ENCODE assay signal across 9 cellular contexts in genomic region chr20:49701313-49701731, GRCh38. TPM values are rescaled to one million over a fixed set of nuclear protein-coding genes. Genes with fewer than 3 reads are reported as not detected.
A peak's percentile ranks its signal among the peaks of the same experiment; 100 is the strongest.
DNase-seq lines count a peak whose midpoint lies in the region; ATAC-seq and TF ChIP-seq lines count a peak whose summit lies in the region.
"Had no signal": no experiment of that assay in that cellular context is flagged by ENCODE, and none has a peak within 500 bp of the region (broad histone marks: within the 10 kb centered on the region; RNA-seq: fewer than 3 reads in every experiment).

No MANE protein-coding gene starts in this region.

- H3K36me3 ChIP-seq in adipocyte (ENCODE audit: control insufficient read depth, insufficient read depth, low read length, severe bottlenecking) = no peaks in the 10 kb centered on the region

- DNase-seq in DMS53 (lab: John Stamatoyannopoulos, UW) = peak; percentile 82
- DNase-seq in NCI-H1694 (lab: John Stamatoyannopoulos, UW) = peak; percentile 63
- peak; percentile 29 for DNase-seq in adipocyte (ENCODE audit: low read depth)
- no peak for DNase-seq in neural crest cell (ENCODE audit: low read depth, low spot score)
- DNase-seq in NCI-H82 treated with DMSO at 0.1 percent for 48 hours (lab: John Stamatoyannopoulos, UW; ENCODE audit: unreplicated experiment) = no peak
- no peak for DNase-seq in GM10266 (ENCODE audit: extremely low spot score)
- DNase-seq: left cardiac atrium had no signal

- ATAC-seq in HG02885 (IDR thresholded peaks at IDR 0.05; ENCODE audit: poor library complexity, unreplicated experiment) (no peak), HG02642 (IDR thresholded peaks at IDR 0.05; ENCODE audit: poor library complexity, unreplicated experiment) (no peak)

- H3K27ac Mint-ChIP-seq in neural crest cell (ENCODE audit: unreplicated experiment) = peak overlapping the region; percentile 96

- H3K9me3 Mint-ChIP-seq in neural crest cell = no peaks in the 10 kb centered on the region

- TF ChIP-seq CTCF in neural crest cell (conservative IDR thresholded peaks at IDR 0.05) (no peak), GM10266 (IDR thresholded peaks at IDR 0.05; ENCODE audit: control insufficient read depth, insufficient read depth, low read depth, missing control alignments) (no peak)

- no peaks in the 10 kb centered on the region for H3K9me3 ChIP-seq in adipocyte (ENCODE audit: control insufficient read depth, low read length)

- no peaks in the 10 kb centered on the region for H3K27me3 Mint-ChIP-seq in neural crest cell (ENCODE audit: low read depth)

- H3K36me3 Mint-ChIP-seq in neural crest cell (ENCODE audit: low read depth) = no peaks in the 10 kb centered on the region

- peaks cover 40% of the 10 kb centered on the region for H3K4me1 ChIP-seq in adipocyte (ENCODE audit: control insufficient read depth, insufficient read depth, low read length)

- H3K4me3 Mint-ChIP-seq in neural crest cell = no peak overlapping the region

- H3K4me3 ChIP-seq in adipocyte (ENCODE audit: low read length) = no peak overlapping the region

- H3K9ac ChIP-seq in adipocyte (ENCODE audit: low read length) = peak overlapping the region; percentile 36

- H3K27me3 ChIP-seq in adipocyte (replicated peaks; ENCODE audit: control insufficient read depth, insufficient read depth, low read length) = no peaks in the 10 kb centered on the region

- H3K4me1 Mint-ChIP-seq in neural crest cell = peaks cover 67% of the 10 kb centered on the region

RNA-seq across cellular contexts. Expression of gene B4GALT5, which starts 12.4 kb away (rescaled TPM):
- total RNA-seq in neural crest cell = 48.9 and 49.0 TPM in 2 replicates

Comparison
In these comparisons a context has a peak if more than half of its experiments do, and no peak if none do; other contexts are left out.
1. DNase-seq: peak in DMS53 (single experiment), NCI-H1694 (single experiment) and adipocyte (single experiment); none in neural crest cell (single experiment), NCI-H82 treated with DMSO at 0.1 percent for 48 hours (single experiment) and GM10266 (single experiment).